Comparison of ENCODE assay signal across 39 cellular contexts in the genomic region with DNA sequence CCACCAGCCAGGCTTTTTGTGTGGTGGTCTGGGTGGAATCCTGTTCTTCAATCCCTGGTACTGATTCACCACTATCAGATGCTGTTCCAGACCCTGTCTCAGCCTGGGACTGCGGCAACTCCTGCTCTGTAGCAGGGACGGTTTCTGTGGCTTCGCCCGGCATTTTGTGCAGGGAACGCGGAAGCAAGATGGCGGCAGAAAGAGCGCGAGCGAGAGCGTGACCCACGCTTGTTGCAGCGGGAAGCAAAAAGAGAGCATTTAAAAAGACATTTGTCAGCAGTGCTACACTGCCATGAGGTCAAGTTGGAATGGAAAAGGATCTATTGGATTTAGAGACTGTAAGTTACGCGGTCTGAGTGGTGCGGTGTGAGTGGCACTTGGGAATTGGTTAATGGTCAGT. TPM values are rescaled to one million over a fixed set of nuclear protein-coding genes. Genes with fewer than 3 reads are reported as not detected.
"Had no signal": no experiment of that assay in that cellular context is flagged by ENCODE, and none has a peak within 500 bp of the region (broad histone marks: within the 10 kb centered on the region; RNA-seq: fewer than 3 reads in every experiment).

A gene (minus strand): TSS at position 202 of the 400 bp plus-strand sequence. CDS start 39 bp downstream, at position 163.

- H3K27me3 Mint-ChIP-seq: central memory CD8-positive, alpha-beta T cell had no signal

- H3K27ac Mint-ChIP-seq: activated B cell treated with CpG ODN at 0.5 μM for 24 hours; activated CD4-positive, alpha-beta memory T cell treated with anti-CD3 and anti-CD28 coated beads for 36 hours; activated CD4-positive, alpha-beta T cell treated with anti-CD3 and anti-CD28 coated beads, Interleukin-2, amount 10 ng/mL, durations not matched to agents 24 days and 14 days; activated CD8-positive, alpha-beta T cell treated with anti-CD3 and anti-CD28 coated beads for 36 hours; activated naive CD4-positive, alpha-beta T cell treated with anti-CD3 and anti-CD28 coated beads for 36 hours; activated naive CD4-positive, alpha-beta T cell treated with anti-CD3 and anti-CD28 coated beads, Interleukin-2, amount 50 U/mL, for 24 hours; activated naive CD8-positive, alpha-beta T cell; activated naive CD8-positive, alpha-beta T cell treated with anti-CD3 and anti-CD28 coated beads, Interleukin-2, amount 10 ng/mL, durations not matched to agents 7 days and 5 days; activated naive CD8-positive, alpha-beta T cell treated with anti-CD3 and anti-CD28 coated beads, Interleukin-2, amount 50 U/mL, for 24 hours; activated T-cell treated with anti-CD3 and anti-CD28 coated beads, Interleukin-2, amount 50 U/mL, for 72 hours; activated T-helper 1 cell treated with anti-CD3 and anti-CD28 coated beads, Interleukin-12 subunit alpha, Interleukin-12 subunit beta, Interleukin-2, Interleukin-4 antibody, amounts not matched to agents 30 ng/mL and 10 ng/mL and 1 ng/mL, durations not matched to agents 14 hours and 24 hours and 36 hours; activated T-helper 17 cell treated with anti-CD3 and anti-CD28 coated beads, Interleukin-2, amount 50 U/mL, for 72 hours; brain; T-helper 17 cell; T-helper 2 cell treated with Interferon-gamma antibody and Interleukin-4, amounts not matched to agents 5 μg/mL and 100 μg/mL, for 36 hours had no signal

- H3K27me3 ChIP-seq: ascending aorta had no signal

- H3K27ac ChIP-seq: ascending aorta, cardiac muscle cell, VCaP had no signal

- H3K4me1 ChIP-seq: ascending aorta had no signal

- H3K4me1 Mint-ChIP-seq: activated CD4-positive, alpha-beta T cell treated with anti-CD3 and anti-CD28 coated beads, Interleukin-2, amount 10 ng/mL, durations not matched to agents 24 days and 14 days; activated naive CD4-positive, alpha-beta T cell treated with anti-CD3 and anti-CD28 coated beads, Interleukin-2, amount 50 U/mL, for 24 hours; activated naive CD8-positive, alpha-beta T cell treated with anti-CD3 and anti-CD28 coated beads, Interleukin-2, amount 10 ng/mL, durations not matched to agents 7 days and 5 days; activated naive CD8-positive, alpha-beta T cell treated with anti-CD3 and anti-CD28 coated beads, Interleukin-2, amount 50 U/mL, for 24 hours; activated T-helper 17 cell treated with anti-CD3 and anti-CD28 coated beads, Interleukin-2, amount 50 U/mL, for 72 hours; brain; central memory CD8-positive, alpha-beta T cell; T-helper 17 cell had no signal

- H3K4me3 Mint-ChIP-seq: activated B cell treated with CpG ODN at 0.5 μM for 24 hours; activated CD4-positive, alpha-beta memory T cell treated with anti-CD3 and anti-CD28 coated beads for 36 hours; activated CD4-positive, alpha-beta T cell treated with anti-CD3 and anti-CD28 coated beads, Interleukin-2, amount 10 ng/mL, durations not matched to agents 24 days and 14 days; activated CD8-positive, alpha-beta T cell treated with anti-CD3 and anti-CD28 coated beads for 36 hours; activated naive CD4-positive, alpha-beta T cell treated with anti-CD3 and anti-CD28 coated beads for 36 hours; activated naive CD4-positive, alpha-beta T cell treated with anti-CD3 and anti-CD28 coated beads, Interleukin-2, amount 50 U/mL, for 24 hours; activated naive CD8-positive, alpha-beta T cell; activated naive CD8-positive, alpha-beta T cell treated with anti-CD3 and anti-CD28 coated beads, Interleukin-2, amount 10 ng/mL, durations not matched to agents 7 days and 5 days; activated naive CD8-positive, alpha-beta T cell treated with anti-CD3 and anti-CD28 coated beads, Interleukin-2, amount 50 U/mL, for 24 hours; activated T-cell treated with anti-CD3 and anti-CD28 coated beads, Interleukin-2, amount 50 U/mL, for 4 hours; activated T-cell treated with anti-CD3 and anti-CD28 coated beads, Interleukin-2, amount 50 U/mL, for 72 hours; activated T-helper 1 cell treated with anti-CD3 and anti-CD28 coated beads, Interleukin-12 subunit alpha, Interleukin-12 subunit beta, Interleukin-2, Interleukin-4 antibody, amounts not matched to agents 30 ng/mL and 10 ng/mL and 1 ng/mL, durations not matched to agents 14 hours and 24 hours and 36 hours; activated T-helper 17 cell treated with anti-CD3 and anti-CD28 coated beads, Interleukin-2, amount 50 U/mL, for 72 hours; brain; central memory CD8-positive, alpha-beta T cell; T-helper 17 cell; T-helper 2 cell treated with Interferon-gamma antibody and Interleukin-4, amounts not matched to agents 5 μg/mL and 100 μg/mL, for 36 hours had no signal

- H3K36me3 ChIP-seq: ascending aorta, cardiac muscle cell had no signal

- ATAC-seq: activated CD8-positive, alpha-beta T cell treated with anti-CD3 and anti-CD28 coated beads for 36 hours; activated naive CD8-positive, alpha-beta T cell treated with anti-CD3 and anti-CD28 coated beads, Interleukin-2, amount 50 U/mL, for 24 hours; activated T-cell treated with anti-CD3 and anti-CD28 coated beads, Interleukin-2, amount 50 U/mL, for 4 hours; activated T-cell treated with anti-CD3 and anti-CD28 coated beads, Interleukin-2, amount 50 U/mL, for 72 hours; activated T-helper 17 cell treated with anti-CD3 and anti-CD28 coated beads, Interleukin-2, amount 50 U/mL, for 72 hours; T-helper 17 cell had no signal

- H3K4me3 ChIP-seq: ascending aorta, cardiac muscle cell had no signal

- H3K9me3 ChIP-seq: ascending aorta had no signal

- H3K9me3 Mint-ChIP-seq: activated B cell treated with CpG ODN at 0.5 μM for 24 hours; activated CD4-positive, alpha-beta memory T cell treated with anti-CD3 and anti-CD28 coated beads for 36 hours; activated CD4-positive, alpha-beta T cell treated with anti-CD3 and anti-CD28 coated beads, Interleukin-2, amount 10 ng/mL, durations not matched to agents 24 days and 14 days; activated CD8-positive, alpha-beta T cell treated with anti-CD3 and anti-CD28 coated beads for 36 hours; activated naive CD4-positive, alpha-beta T cell treated with anti-CD3 and anti-CD28 coated beads for 36 hours; activated naive CD4-positive, alpha-beta T cell treated with anti-CD3 and anti-CD28 coated beads, Interleukin-2, amount 50 U/mL, for 24 hours; activated naive CD8-positive, alpha-beta T cell treated with anti-CD3 and anti-CD28 coated beads, Interleukin-2, amount 10 ng/mL, durations not matched to agents 7 days and 5 days; activated naive CD8-positive, alpha-beta T cell treated with anti-CD3 and anti-CD28 coated beads, Interleukin-2, amount 50 U/mL, for 24 hours; activated T-cell treated with anti-CD3 and anti-CD28 coated beads, Interleukin-2, amount 50 U/mL, for 4 hours; activated T-cell treated with anti-CD3 and anti-CD28 coated beads, Interleukin-2, amount 50 U/mL, for 72 hours; activated T-helper 1 cell treated with anti-CD3 and anti-CD28 coated beads, Interleukin-12 subunit alpha, Interleukin-12 subunit beta, Interleukin-2, Interleukin-4 antibody, amounts not matched to agents 30 ng/mL and 10 ng/mL and 1 ng/mL, durations not matched to agents 14 hours and 24 hours and 36 hours; activated T-helper 17 cell treated with anti-CD3 and anti-CD28 coated beads, Interleukin-2, amount 50 U/mL, for 72 hours; brain; central memory CD8-positive, alpha-beta T cell; T-helper 2 cell treated with Interferon-gamma antibody and Interleukin-4, amounts not matched to agents 5 μg/mL and 100 μg/mL, for 36 hours had no signal

- DNase-seq: activated B cell treated with CpG ODN at 0.5 μM for 24 hours; activated CD4-positive, alpha-beta memory T cell treated with anti-CD3 and anti-CD28 coated beads for 36 hours; activated CD4-positive, alpha-beta T cell treated with anti-CD3 and anti-CD28 coated beads for 4 hours; activated CD4-positive, alpha-beta T cell treated with anti-CD3 and anti-CD28 coated beads, Interleukin-2, amount 10 ng/mL, durations not matched to agents 24 days and 14 days; activated CD4-positive, alpha-beta T cell treated with anti-CD3 and anti-CD28 coated beads, Interleukin-2, amount 50 U/mL, for 1 hour; activated CD4-positive, alpha-beta T cell treated with anti-CD3 and anti-CD28 coated beads, Interleukin-2, amount 50 U/mL, for 4 hours; activated CD4-positive, CD25-positive, alpha-beta regulatory T cell treated with anti-CD3 and anti-CD28 coated beads, Interleukin-2, amount 50 U/mL, for 72 hours; activated CD8-positive, alpha-beta memory T cell treated with anti-CD3 and anti-CD28 coated beads, Interleukin-2, amount 50 U/mL, for 4 hours; activated CD8-positive, alpha-beta T cell treated with anti-CD3 and anti-CD28 coated beads for 36 hours; activated effector memory CD4-positive, alpha-beta T cell treated with anti-CD3 and anti-CD28 coated beads, Interleukin-2, amount 50 U/mL, for 16 hours; activated gamma-delta T cell treated with Interleukin-2 at 50 U/mL for 16 hours; activated naive CD4-positive, alpha-beta T cell; activated naive CD4-positive, alpha-beta T cell treated with anti-CD3 and anti-CD28 coated beads for 36 hours; activated naive CD8-positive, alpha-beta T cell treated with anti-CD3 and anti-CD28 coated beads, Interleukin-2, amount 10 ng/mL, durations not matched to agents 7 days and 5 days; activated naive CD8-positive, alpha-beta T cell treated with anti-CD3 and anti-CD28 coated beads, Interleukin-2, amount 50 U/mL, for 24 hours; activated T-cell treated with anti-CD3 and anti-CD28 coated beads for 4 hours; activated T-cell treated with anti-CD3 and anti-CD28 coated beads, Interleukin-2, amount 50 U/mL, for 1 hour; activated T-cell treated with anti-CD3 and anti-CD28 coated beads, Interleukin-2, amount 50 U/mL, for 4 hours; activated T-cell treated with anti-CD3 and anti-CD28 coated beads, Interleukin-2, amount 50 U/mL, for 72 hours; amygdala; anterior cingulate cortex; caudate nucleus; cerebellar nuclear complex; T-helper 17 cell; T-helper 9 cell had no signal

- H3K36me3 Mint-ChIP-seq: activated CD4-positive, alpha-beta memory T cell treated with anti-CD3 and anti-CD28 coated beads for 36 hours; activated naive CD4-positive, alpha-beta T cell treated with anti-CD3 and anti-CD28 coated beads, Interleukin-2, amount 50 U/mL, for 24 hours; activated naive CD8-positive, alpha-beta T cell; activated naive CD8-positive, alpha-beta T cell treated with anti-CD3 and anti-CD28 coated beads, Interleukin-2, amount 10 ng/mL, durations not matched to agents 7 days and 5 days; brain had no signal

- FAIRE-seq: bronchial epithelial cell, TTC549 had no signal

RNA-seq across cellular contexts. Expression of the gene that starts here (rescaled TPM):
- total RNA-seq: activated B cell treated with CpG ODN at 0.5 μM for 24 hours; activated CD4-positive, alpha-beta memory T cell treated with anti-CD3 and anti-CD28 coated beads for 36 hours; activated CD4-positive, alpha-beta T cell treated with anti-CD3 and anti-CD28 coated beads, Interleukin-2, amount 10 ng/mL, durations not matched to agents 24 days and 14 days; activated CD8-positive, alpha-beta memory T cell treated with anti-CD3 and anti-CD28 coated beads for 36 hours; activated CD8-positive, alpha-beta T cell treated with anti-CD3 and anti-CD28 coated beads for 36 hours; activated naive CD4-positive, alpha-beta T cell treated with anti-CD3 and anti-CD28 coated beads for 36 hours; activated naive CD8-positive, alpha-beta T cell treated with anti-CD3 and anti-CD28 coated beads, Interleukin-2, amount 10 ng/mL, durations not matched to agents 7 days and 5 days; activated T-cell treated with anti-CD3 and anti-CD28 coated beads, Interleukin-2, amount 50 U/mL, for 4 hours; activated T-cell treated with anti-CD3 and anti-CD28 coated beads, Interleukin-2, amount 50 U/mL, for 72 hours; activated T-helper 17 cell treated with anti-CD3 and anti-CD28 coated beads, Interleukin-2, amount 50 U/mL, for 72 hours; ascending aorta; bronchial epithelial cell; cardiac muscle cell; chondrocyte; T-helper 17 cell had no signal
- polyA plus RNA-seq: cardiac muscle cell had no signal
